Comparison of ENCODE assay signal across 16 cellular contexts in the genomic region with DNA sequence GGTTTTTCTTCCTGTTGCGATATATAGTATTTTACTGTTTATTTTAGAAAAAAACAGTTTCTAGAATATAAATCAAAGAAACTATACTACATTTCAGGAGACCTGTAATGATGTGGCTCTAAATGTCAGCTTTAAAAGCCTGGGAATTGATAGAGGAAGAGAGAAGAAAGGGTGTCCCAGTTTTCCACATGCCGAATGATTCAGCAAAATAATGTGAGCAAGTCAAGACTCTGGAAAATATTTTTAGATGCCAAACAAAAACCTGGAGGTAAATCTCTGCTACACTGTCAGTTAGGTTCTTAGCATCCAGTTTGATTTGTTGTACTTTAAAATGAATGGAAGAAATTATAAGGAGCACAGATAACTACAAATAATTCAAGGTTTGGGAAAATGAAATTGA.
"Had no signal": no experiment of that assay in that cellular context is flagged by ENCODE, and none has a peak within 500 bp of the region (broad histone marks: within the 10 kb centered on the region; RNA-seq: fewer than 3 reads in every experiment).

No MANE protein-coding gene starts in this region.

- H3K4me3 Mint-ChIP-seq: naive B cell had no signal

- H3K4me3 ChIP-seq: heart left ventricle, sigmoid colon, transverse colon had no signal

- H3K27ac ChIP-seq: brain microvascular endothelial cell, sigmoid colon, transverse colon had no signal

- H3K9me3 ChIP-seq: heart left ventricle, sigmoid colon, transverse colon had no signal

- DNase-seq: activated CD4-positive, alpha-beta T cell treated with anti-CD3 and anti-CD28 coated beads, Interleukin-2, amount 50 U/mL, for 1 hour; activated effector memory CD4-positive, alpha-beta T cell treated with anti-CD3 and anti-CD28 coated beads, Interleukin-2, amount 50 U/mL, for 16 hours; activated T-cell treated with anti-CD3 and anti-CD28 coated beads, Interleukin-2, amount 50 U/mL, for 1 hour; amygdala; brain microvascular endothelial cell; heart left ventricle; kidney; naive B cell; sigmoid colon; stimulated activated CD4-positive, alpha-beta T cell treated with anti-CD3 and anti-CD28 coated beads, Interleukin-12 subunit alpha, Interleukin-12 subunit beta, amount 100 ng/mL, for 4 hours; stimulated activated naive CD4-positive, alpha-beta T cell; substantia nigra; T-helper 2 cell; transverse colon had no signal

- H3K27ac Mint-ChIP-seq: activated naive CD4-positive, alpha-beta T cell treated with anti-CD3 and anti-CD28 coated beads, Interleukin-2, amount 50 U/mL, for 72 hours; naive B cell had no signal

- H3K27me3 Mint-ChIP-seq: naive B cell, progenitor cell of endocrine pancreas had no signal

- ATAC-seq: activated naive CD4-positive, alpha-beta T cell treated with anti-CD3 and anti-CD28 coated beads, Interleukin-2, amount 50 U/mL, for 72 hours; heart left ventricle had no signal

- H3K27me3 ChIP-seq: brain microvascular endothelial cell, heart left ventricle, sigmoid colon, transverse colon had no signal

- H3K4me1 Mint-ChIP-seq: naive B cell had no signal

- H3K36me3 Mint-ChIP-seq: activated naive CD4-positive, alpha-beta T cell treated with anti-CD3 and anti-CD28 coated beads, Interleukin-2, amount 50 U/mL, for 72 hours; naive B cell had no signal

- H3K36me3 ChIP-seq: brain microvascular endothelial cell, heart left ventricle, sigmoid colon, transverse colon had no signal

- H3K9me3 Mint-ChIP-seq: naive B cell had no signal
